In genomic region chr1:109643385-109644230, GRCh38 we compare ENCODE assay signal across 8 cellular contexts. TPM values are rescaled to one million over a fixed set of nuclear protein-coding genes. Genes with fewer than 3 reads are reported as not detected.
DNase-seq lines count a peak whose midpoint lies in the region; ATAC-seq and TF ChIP-seq lines count a peak whose summit lies in the region.

No MANE protein-coding gene starts in this region.

- H3K36me3 ChIP-seq in BJ (ENCODE audit: control insufficient read depth, insufficient read depth, low read length): no peaks in the 10 kb centered on the region
- no peaks in the 10 kb centered on the region for H3K36me3 ChIP-seq in naive thymus-derived CD4-positive, alpha-beta T cell (ENCODE audit: control insufficient read depth in 2 of 3, insufficient read depth in 3 of 3, low read length in 3 of 3)

- DNase-seq in BJ (ENCODE audit: low read depth) (no peak), NOMO-1 (lab: John Stamatoyannopoulos, UW; ENCODE audit: unreplicated experiment in 2 of 2) (peak; percentile 68 to 74), epithelial cell of esophagus (ENCODE audit: low read depth) (peak; percentile 71)
- DNase-seq in activated CD8-positive, alpha-beta memory T cell treated with anti-CD3 and anti-CD28 coated beads for 48 hours (ENCODE audit: low read depth in 2 of 3, low spot score in 2 of 3): peak; percentile 76 to 91 (median 90)
- peak; percentile 65 to 91 (median 79) for DNase-seq in naive thymus-derived CD4-positive, alpha-beta T cell
- peak; percentile 62 to 86 (median 79) for DNase-seq in stimulated activated naive CD4-positive, alpha-beta T cell (lab: John Stamatoyannopoulos, UW)

- no peak overlapping the region for H3K4me3 ChIP-seq in BJ (ENCODE audit: low read depth, low read length)
- no peak overlapping the region for H3K4me3 ChIP-seq in epithelial cell of esophagus (ENCODE audit: low read length)
- no peak overlapping the region for H3K4me3 ChIP-seq in naive thymus-derived CD4-positive, alpha-beta T cell (ENCODE audit: low read length)

- intact Hi-C loops in naive thymus-derived CD4-positive, alpha-beta T cell (cut with micrococcal nuclease): loop anchor here (1.0 to 5.0 kb wide), 9 partner anchors 13 to 464 kb away; partner anchors contain the start of genes AHCYL1 (in 2 of the 2), GSTM4 (in 2 of the 2), CSF1 (in 1 of the 2) and GSTM1 (in 1 of the 2)

- H3K27me3 Mint-ChIP-seq in naive thymus-derived CD4-positive, alpha-beta T cell: peaks cover 0 to 7% (median 0%) of the 10 kb centered on the region in 5 donors

- no peaks in the 10 kb centered on the region for H3K36me3 Mint-ChIP-seq in naive thymus-derived CD4-positive, alpha-beta T cell

- H3K4me3 Mint-ChIP-seq in naive thymus-derived CD4-positive, alpha-beta T cell: no peak overlapping the region

- H3K9me3 Mint-ChIP-seq in naive thymus-derived CD4-positive, alpha-beta T cell: peaks cover 0 to 3% (median 0%) of the 10 kb centered on the region in 11 donors

- POLR2A ChIA-PET in BJ (lab: Charles Lee): no interaction called here
- POLR2A ChIA-PET in naive thymus-derived CD4-positive, alpha-beta T cell (lab: Charles Lee): interaction anchor here (0.6 to 1.5 kb wide), 3 partner anchors 13 to 628 kb away, joined by 4 to 5 read pairs (median 4); partner anchors contain the start of gene AHCYL1

- H3K27ac ChIP-seq in naive thymus-derived CD4-positive, alpha-beta T cell (ENCODE audit: low read depth, low read length): no peak overlapping the region

- CTCF ChIA-PET in BJ (lab: Yijun Ruan, JAX): interaction anchor here (0.7 to 11.8 kb wide), 13 partner anchors 10 to 340 kb away, joined by 3 to 288 read pairs (median 4); partner anchors contain the start of genes AHCYL1, AMPD2, GNAI3 and GNAT2
- CTCF ChIA-PET in naive thymus-derived CD4-positive, alpha-beta T cell (lab: Charles Lee): interaction anchor here (0.6 to 9.2 kb wide), 9 partner anchors 9 to 341 kb away, joined by 4 to 84 read pairs (median 9); partner anchors contain the start of genes AHCYL1 and GSTM4

- ATAC-seq in GM19324 (IDR thresholded peaks at IDR 0.05; ENCODE audit: low FRiP score, unreplicated experiment) (peak; percentile 84), HG03378 (IDR thresholded peaks at IDR 0.05; ENCODE audit: unreplicated experiment) (peak; percentile 74)
- ATAC-seq in naive thymus-derived CD4-positive, alpha-beta T cell: peak; percentile 94

- H3K4me1 ChIP-seq in naive thymus-derived CD4-positive, alpha-beta T cell (ENCODE audit: control insufficient read depth in 2 of 2, insufficient read depth in 2 of 2, low read length in 2 of 2): peaks cover 6 to 7% of the 10 kb centered on the region in 2 donors

- TF ChIP-seq CTCF in BJ (IDR thresholded peaks at IDR 0.05; ENCODE audit: insufficient read depth, low read depth, low read length): peak; percentile 85
- peak; percentile 84 for TF ChIP-seq CTCF in epithelial cell of esophagus (IDR thresholded peaks at IDR 0.05; ENCODE audit: insufficient read depth, low read depth, low read length, missing control alignments)

- no peaks in the 10 kb centered on the region for H3K9me3 ChIP-seq in naive thymus-derived CD4-positive, alpha-beta T cell (ENCODE audit: control insufficient read depth in 2 of 3, low read length in 3 of 3)

- peaks cover 3 to 15% (median 5%) of the 10 kb centered on the region in 7 donors for H3K4me1 Mint-ChIP-seq in naive thymus-derived CD4-positive, alpha-beta T cell

- peak overlapping the region in 3 of 9 donors; percentile 22 to 81 (median 38) for H3K27ac Mint-ChIP-seq in naive thymus-derived CD4-positive, alpha-beta T cell

- no peaks in the 10 kb centered on the region for H3K27me3 ChIP-seq in BJ (ENCODE audit: control insufficient read depth, insufficient read depth, low read length)
- H3K27me3 ChIP-seq in naive thymus-derived CD4-positive, alpha-beta T cell (ENCODE audit: control insufficient read depth in 2 of 2, insufficient read depth in 2 of 2, low read length in 2 of 2): no peaks in the 10 kb centered on the region

RNA-seq across cellular contexts. Expression of gene GSTM4, which starts 12.3 kb away (rescaled TPM):
- 28.4 and 28.5 TPM in 2 replicates for polyA plus RNA-seq in BJ (2011; rRNA removed)
- 13.6 and 14.1 TPM in 2 replicates for polyA minus RNA-seq in BJ (2011; rRNA and poly(A)+ RNA removed)
- 10 to 100 TPM; 14.2 to 28.4 (median 16.1) TPM for total RNA-seq in naive thymus-derived CD4-positive, alpha-beta T cell
- 10 to 100 TPM in 1 of 2 donors, 1 to 10 TPM in 1; 3.1 to 15.0 TPM for polyA plus RNA-seq in naive thymus-derived CD4-positive, alpha-beta T cell

RNA-seq across cellular contexts. Expression of gene AMPD2, which starts 24.0 kb away (rescaled TPM):
- polyA plus RNA-seq in BJ (2011; rRNA removed): 43.1 and 86.9 TPM in 2 replicates
- 65.6 and 102 TPM in 2 replicates for polyA minus RNA-seq in BJ (2011; rRNA and poly(A)+ RNA removed)
- 100 to 1,000 TPM in 3 of 5 experiments, 10 to 100 TPM in 2; 82.8 to 403 (median 119) TPM for total RNA-seq in naive thymus-derived CD4-positive, alpha-beta T cell
- polyA plus RNA-seq in naive thymus-derived CD4-positive, alpha-beta T cell: 10 to 100 TPM; 26.2 to 51.7 TPM

RNA-seq across cellular contexts. Expression of gene GNAT2, which starts 24.2 kb away (rescaled TPM):
- polyA plus RNA-seq in BJ (2011; rRNA removed): 0.09 and 0.15 TPM in 2 replicates
- not detected in 2 replicates for polyA minus RNA-seq in BJ (2011; rRNA and poly(A)+ RNA removed)
- under 1 TPM in 1 of 5 experiments, not detected in 4; 0.39 TPM for total RNA-seq in naive thymus-derived CD4-positive, alpha-beta T cell
- polyA plus RNA-seq in naive thymus-derived CD4-positive, alpha-beta T cell: not detected

RNA-seq across cellular contexts. Expression of gene GSTM2, which starts 24.2 kb away (rescaled TPM):
- polyA plus RNA-seq in BJ (2011; rRNA removed): 49.0 and 62.3 TPM in 2 replicates
- polyA minus RNA-seq in BJ (2011; rRNA and poly(A)+ RNA removed): 16.3 and 26.2 TPM in 2 replicates
- 100 to 1,000 TPM in 3 of 5 experiments, 10 to 100 TPM in 2; 52.2 to 201 (median 109) TPM for total RNA-seq in naive thymus-derived CD4-positive, alpha-beta T cell
- polyA plus RNA-seq in naive thymus-derived CD4-positive, alpha-beta T cell: 10 to 100 TPM; 64.6 to 72.2 TPM

RNA-seq across cellular contexts. Expression of gene GSTM1, which starts 44.0 kb away (rescaled TPM):
- polyA plus RNA-seq in BJ (2011; rRNA removed): 0.47 and 1.0 TPM in 2 replicates
- polyA minus RNA-seq in BJ (2011; rRNA and poly(A)+ RNA removed): not detected in 2 replicates
- 10 to 100 TPM in 2 of 5 experiments, not detected in 3; 45.9 to 83.6 TPM for total RNA-seq in naive thymus-derived CD4-positive, alpha-beta T cell
- polyA plus RNA-seq in naive thymus-derived CD4-positive, alpha-beta T cell: 10 to 100 TPM in 1 of 2 donors, not detected in 1; 62.4 TPM
